Comparison of ENCODE assay signal across 10 cellular contexts in genomic region chr2:181657379-181657778, GRCh38. TPM values are rescaled to one million over a fixed set of nuclear protein-coding genes. Genes with fewer than 3 reads are reported as not detected.
DNase-seq lines count a peak whose midpoint lies in the region; ATAC-seq and TF ChIP-seq lines count a peak whose summit lies in the region.
"Had no signal": no experiment of that assay in that cellular context is flagged by ENCODE, and none has a peak within 500 bp of the region (broad histone marks: within the 10 kb centered on the region; RNA-seq: fewer than 3 reads in every experiment).

No MANE protein-coding gene starts in this region.

- H3K36me3 ChIP-seq in iPS-20b (ENCODE audit: insufficient read depth, low read depth, low read length) (no peaks in the 10 kb centered on the region), testis (ENCODE audit: low read depth, missing control alignments) (no peaks in the 10 kb centered on the region)

- no peak overlapping the region for H3K9ac ChIP-seq in iPS-20b (ENCODE audit: low read depth, low read length)

- CTCF ChIA-PET in activated naive CD4-positive, alpha-beta T cell treated with anti-CD3 and anti-CD28 coated beads, Interleukin-2, amount 10 ng/mL, durations not matched to agents 7 days and 5 days (lab: Charles Lee), result interaction anchor here (1.7 kb wide), 1 partner anchor 86 kb away, joined by 6 read pairs; no protein-coding TSS in a partner anchor
- CTCF ChIA-PET in activated CD8-positive, alpha-beta T cell treated with anti-CD3 and anti-CD28 coated beads, Interleukin-2, amount 10 ng/mL, durations not matched to agents 7 days and 5 days (lab: Charles Lee), result interaction anchor here (0.7 to 1.4 kb wide), 4 partner anchors 15 to 86 kb away, joined by 3 to 4 read pairs (median 3); no protein-coding TSS in a partner anchor

- H3K9me3 ChIP-seq in iPS-20b (ENCODE audit: insufficient read depth, low read depth, low read length), result no peaks in the 10 kb centered on the region
- no peaks in the 10 kb centered on the region for H3K9me3 ChIP-seq in testis

- no peak overlapping the region for H3K27ac Mint-ChIP-seq in activated naive CD4-positive, alpha-beta T cell treated with anti-CD3 and anti-CD28 coated beads, Interleukin-2, amount 10 ng/mL, durations not matched to agents 7 days and 5 days
- H3K27ac Mint-ChIP-seq in activated CD8-positive, alpha-beta T cell treated with anti-CD3 and anti-CD28 coated beads, Interleukin-2, amount 10 ng/mL, durations not matched to agents 7 days and 5 days, result no peak overlapping the region

- POLR2A ChIA-PET in activated CD8-positive, alpha-beta T cell treated with anti-CD3 and anti-CD28 coated beads, Interleukin-2, amount 10 ng/mL, durations not matched to agents 7 days and 5 days (lab: Charles Lee), result no interaction called here

- H3K9me3 Mint-ChIP-seq in activated naive CD4-positive, alpha-beta T cell treated with anti-CD3 and anti-CD28 coated beads, Interleukin-2, amount 10 ng/mL, durations not matched to agents 7 days and 5 days, result no peaks in the 10 kb centered on the region
- no peaks in the 10 kb centered on the region for H3K9me3 Mint-ChIP-seq in activated CD8-positive, alpha-beta T cell treated with anti-CD3 and anti-CD28 coated beads, Interleukin-2, amount 10 ng/mL, durations not matched to agents 7 days and 5 days (ENCODE audit: insufficient read depth)

- intact Hi-C loops in testis (cut with DNase I; ENCODE audit: low total_unique reads), result no loop called here

- H3K27me3 ChIP-seq in iPS-20b (ENCODE audit: insufficient read depth, low read length) (peaks cover 96% of the 10 kb centered on the region), testis (no peaks in the 10 kb centered on the region)

- ATAC-seq in activated CD8-positive, alpha-beta T cell treated with anti-CD3 and anti-CD28 coated beads, Interleukin-2, amount 10 ng/mL, durations not matched to agents 7 days and 5 days, result no peak
- ATAC-seq in HG02610 (IDR thresholded peaks at IDR 0.05; ENCODE audit: unreplicated experiment), result no peak
- no peak for ATAC-seq in GM21447 (IDR thresholded peaks at IDR 0.05; ENCODE audit: unreplicated experiment)

- no peaks in the 10 kb centered on the region for H3K36me3 Mint-ChIP-seq in activated naive CD4-positive, alpha-beta T cell treated with anti-CD3 and anti-CD28 coated beads, Interleukin-2, amount 10 ng/mL, durations not matched to agents 7 days and 5 days
- no peaks in the 10 kb centered on the region for H3K36me3 Mint-ChIP-seq in activated CD8-positive, alpha-beta T cell treated with anti-CD3 and anti-CD28 coated beads, Interleukin-2, amount 10 ng/mL, durations not matched to agents 7 days and 5 days (ENCODE audit: low read depth)

- WGBS in testis, 2 donors, result 47 to 70% methylated on average over 4 of the region's 4 CpGs

- no peak for TF ChIP-seq CTCF in testis (IDR thresholded peaks at IDR 0.05)

- H3K4me3 ChIP-seq in iPS-20b (ENCODE audit: low read length), result peak overlapping the region; percentile 80
- H3K4me3 ChIP-seq in testis, result peak overlapping the region; percentile 40 to 62

- H3K27me3 Mint-ChIP-seq in activated naive CD4-positive, alpha-beta T cell treated with anti-CD3 and anti-CD28 coated beads, Interleukin-2, amount 10 ng/mL, durations not matched to agents 7 days and 5 days, result peaks cover 59% of the 10 kb centered on the region
- H3K27me3 Mint-ChIP-seq in activated CD8-positive, alpha-beta T cell treated with anti-CD3 and anti-CD28 coated beads, Interleukin-2, amount 10 ng/mL, durations not matched to agents 7 days and 5 days (ENCODE audit: low read depth), result peaks cover 48% of the 10 kb centered on the region

- peak overlapping the region; percentile 54 for H3K4me3 Mint-ChIP-seq in activated naive CD4-positive, alpha-beta T cell treated with anti-CD3 and anti-CD28 coated beads, Interleukin-2, amount 10 ng/mL, durations not matched to agents 7 days and 5 days
- H3K4me3 Mint-ChIP-seq in activated CD8-positive, alpha-beta T cell treated with anti-CD3 and anti-CD28 coated beads, Interleukin-2, amount 10 ng/mL, durations not matched to agents 7 days and 5 days, result peak overlapping the region; percentile 61

- no peak for DNase-seq in activated naive CD4-positive, alpha-beta T cell treated with anti-CD3 and anti-CD28 coated beads, Interleukin-2, amount 10 ng/mL, durations not matched to agents 7 days and 5 days
- no peak for DNase-seq in activated naive CD4-positive, alpha-beta T cell (lab: John Stamatoyannopoulos, UW)
- no peak for DNase-seq in activated CD8-positive, alpha-beta T cell treated with anti-CD3 and anti-CD28 coated beads, Interleukin-2, amount 10 ng/mL, durations not matched to agents 7 days and 5 days
- DNase-seq in testis, result no peak
- no peak for DNase-seq in NCI-H1105 (lab: John Stamatoyannopoulos, UW)
- DNase-seq: effector CD4-positive, alpha-beta T cell had no signal

- H3K4me1 ChIP-seq in iPS-20b (ENCODE audit: insufficient read depth, low read length), result peaks cover 7% of the 10 kb centered on the region; the same call in 1 of the 2 replicates
- H3K4me1 ChIP-seq in testis, result peaks cover 9% of the 10 kb centered on the region

- TF ChIP-seq POLR2A in testis (IDR thresholded peaks at IDR 0.05), result no peak

- H3K4me1 Mint-ChIP-seq in activated naive CD4-positive, alpha-beta T cell treated with anti-CD3 and anti-CD28 coated beads, Interleukin-2, amount 10 ng/mL, durations not matched to agents 7 days and 5 days, result peaks cover 9% of the 10 kb centered on the region
- peaks cover 9% of the 10 kb centered on the region for H3K4me1 Mint-ChIP-seq in activated CD8-positive, alpha-beta T cell treated with anti-CD3 and anti-CD28 coated beads, Interleukin-2, amount 10 ng/mL, durations not matched to agents 7 days and 5 days (ENCODE audit: low read depth)

- H3K27ac ChIP-seq in iPS-20b (ENCODE audit: low read length) (no peak overlapping the region), testis (no peak overlapping the region)

RNA-seq across cellular contexts. Expression of gene CERKL, which starts 0.5 kb away (rescaled TPM):
- not detected for total RNA-seq in activated CD8-positive, alpha-beta T cell treated with anti-CD3 and anti-CD28 coated beads, Interleukin-2, amount 10 ng/mL, durations not matched to agents 7 days and 5 days
- 1 to 10 TPM; 2.1 to 2.2 TPM for total RNA-seq in testis
- 0.62 TPM for polyA plus RNA-seq in testis (ENCODE audit: insufficient read depth, low read depth, low replicate concordance)

RNA-seq across cellular contexts. Expression of gene NEUROD1, which starts 22.9 kb away (rescaled TPM):
- total RNA-seq in activated CD8-positive, alpha-beta T cell treated with anti-CD3 and anti-CD28 coated beads, Interleukin-2, amount 10 ng/mL, durations not matched to agents 7 days and 5 days, result not detected
- total RNA-seq in testis, result under 1 TPM; 0.19 to 0.55 TPM
- polyA plus RNA-seq in testis (ENCODE audit: insufficient read depth, low read depth, low replicate concordance), result 0.62 TPM
- total RNA-seq: LHCN-M2 had no signal
